In the genomic region with DNA sequence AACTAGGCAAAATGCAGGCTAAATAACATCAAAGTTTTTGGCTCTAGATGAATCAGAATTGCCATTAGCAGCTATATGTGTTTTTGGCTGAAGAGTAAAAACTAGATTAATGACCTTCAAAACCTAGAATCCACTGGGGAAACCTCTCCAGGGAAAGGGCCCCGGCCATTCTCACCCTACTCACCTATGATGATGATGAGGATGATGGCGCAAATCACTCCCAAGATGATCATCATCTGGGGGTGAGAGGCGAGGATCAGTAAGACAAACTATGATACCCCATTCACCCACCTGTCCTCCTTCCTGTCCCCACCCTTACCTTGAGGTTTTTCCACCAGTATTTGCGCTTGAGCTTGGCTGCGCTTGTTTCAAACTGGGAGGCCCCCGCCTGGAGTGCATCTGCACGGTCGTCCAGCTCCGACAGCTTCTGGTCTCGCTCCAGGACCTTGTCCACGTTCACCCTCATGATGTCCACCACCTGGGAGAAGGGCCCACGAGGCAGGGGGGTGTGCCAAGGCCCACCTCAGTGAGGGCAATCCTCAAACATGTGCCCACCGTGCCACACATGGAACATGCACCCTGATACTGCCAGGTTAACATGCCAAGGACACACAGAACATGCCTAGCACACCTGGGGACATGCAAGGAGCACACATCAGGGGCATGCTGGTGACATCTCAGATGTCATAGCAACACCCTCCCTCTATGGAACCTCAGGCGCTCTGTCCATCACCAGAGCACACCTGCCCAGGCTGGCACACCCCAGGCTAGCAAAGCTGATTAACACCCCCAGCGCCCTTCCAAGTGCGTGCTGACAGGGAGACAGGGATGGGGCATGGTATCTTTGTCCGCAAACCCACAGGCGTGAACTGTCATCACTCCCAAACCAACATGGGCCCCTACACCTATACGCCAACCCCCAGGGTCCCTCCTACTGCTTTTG, we compare ENCODE assay signal across 7 cellular contexts. TPM values are rescaled to one million over a fixed set of nuclear protein-coding genes. Genes with fewer than 3 reads are reported as not detected.
DNase-seq lines count a peak whose midpoint lies in the region; ATAC-seq, FAIRE-seq and TF ChIP-seq lines count a peak whose summit lies in the region.
"Had no signal": no experiment of that assay in that cellular context is flagged by ENCODE, and none has a peak within 500 bp of the region (broad histone marks: within the 10 kb centered on the region; RNA-seq: fewer than 3 reads in every experiment).

No MANE protein-coding gene starts in this region.

- H3K9me3 ChIP-seq in WERI-Rb-1 (ENCODE audit: severe bottlenecking) (no peaks in the 10 kb centered on the region), keratinocyte (ENCODE audit: control insufficient read depth, low read depth, low read length) (no peaks in the 10 kb centered on the region)

- TF ChIP-seq CTCF in AG09309 (IDR thresholded peaks at IDR 0.05; ENCODE audit: control insufficient read depth, insufficient read depth, low read depth, low read length, missing control alignments) (no peak), WERI-Rb-1 (IDR thresholded peaks at IDR 0.05; ENCODE audit: low read depth, low read length) (no peak), keratinocyte (optimal IDR thresholded peaks at IDR 0.05 in 1 of 3, IDR thresholded peaks at IDR 0.05 in 1 of 3, conservative IDR thresholded peaks at IDR 0.05 in 1 of 3; ENCODE audit: extremely low read depth in 1 of 3, insufficient read depth in 2 of 3, low read length in 3 of 3) (no peak)

- peak overlapping the region; percentile 96 for H3K4me2 ChIP-seq in keratinocyte (ENCODE audit: control insufficient read depth, extremely low read depth, insufficient read depth, low read depth, low read length)

- H3K27ac ChIP-seq in WERI-Rb-1 (peak overlapping the region; percentile 98), keratinocyte (ENCODE audit: control insufficient read depth, insufficient read depth, low read length) (peak overlapping the region; percentile 76)

- dilution Hi-C loops in keratinocyte (cut with MboI; ENCODE audit: extremely low pct_ligation_motif_present, low sequenced_read_pairs) = no loop called here

- H3K9me1 ChIP-seq in keratinocyte (ENCODE audit: control insufficient read depth, extremely low read depth, insufficient read depth, low read length) = no peaks in the 10 kb centered on the region

- DNase-seq in AG09309 (ENCODE audit: low read depth) (no peak), WERI-Rb-1 (no peak), keratinocyte (ENCODE audit: low read depth, low spot score) (no peak), HT-29 (ENCODE audit: low spot score) (no peak)

- H2AFZ ChIP-seq in keratinocyte (ENCODE audit: control insufficient read depth, low read length) = no peak overlapping the region

- H3K36me3 ChIP-seq in WERI-Rb-1 (peaks cover 35% of the 10 kb centered on the region), keratinocyte (ENCODE audit: control insufficient read depth in 2 of 2, extremely low read depth in 1 of 2, insufficient read depth in 2 of 2, low read length in 2 of 2) (peaks cover 12 to 26% of the 10 kb centered on the region in 2 experiments)

- H3K9ac ChIP-seq in keratinocyte (ENCODE audit: control insufficient read depth, extremely low read depth, insufficient read depth, low read length) = peak overlapping the region; percentile 93

- H3K4me3 ChIP-seq in AG09309 (ENCODE audit: control insufficient read depth, low read depth, low read length) = peak overlapping the region; percentile 97
- peak overlapping the region; percentile 95 for H3K4me3 ChIP-seq in WERI-Rb-1 (ENCODE audit: low read depth, low read length)
- peak overlapping the region; percentile 91 to 99 (median 92) for H3K4me3 ChIP-seq in keratinocyte (ENCODE audit: control insufficient read depth in 2 of 3, extremely low read depth in 1 of 3, insufficient read depth in 2 of 3, low read depth in 1 of 3, low read length in 3 of 3)

- no peak for ATAC-seq in GM19023 (IDR thresholded peaks at IDR 0.05; ENCODE audit: unreplicated experiment)
- no peak for ATAC-seq in GM21825 (IDR thresholded peaks at IDR 0.05; ENCODE audit: unreplicated experiment)

- peaks cover 40% of the 10 kb centered on the region for H3K4me1 ChIP-seq in keratinocyte (ENCODE audit: control insufficient read depth, extremely low read depth, insufficient read depth, low read length)

- H4K20me1 ChIP-seq in keratinocyte (ENCODE audit: control insufficient read depth, extremely low read depth, insufficient read depth, low read length) = no peaks in the 10 kb centered on the region

- H3K79me2 ChIP-seq in keratinocyte (ENCODE audit: control insufficient read depth, insufficient read depth, low read length) = peaks cover 18% of the 10 kb centered on the region

- FAIRE-seq in keratinocyte (lab: Jason Lieb, UNC) = no peak
- FAIRE-seq: colon had no signal

- no peaks in the 10 kb centered on the region for H3K27me3 ChIP-seq in WERI-Rb-1 (ENCODE audit: insufficient read depth, low read depth, severe bottlenecking)
- no peaks in the 10 kb centered on the region for H3K27me3 ChIP-seq in keratinocyte (ENCODE audit: control insufficient read depth, extremely low read depth, insufficient read depth, low read length)

RNA-seq across cellular contexts. Expression of gene VAMP2, which starts 1.2 kb away (rescaled TPM):
- polyA plus RNA-seq in keratinocyte = 8.1 to 10.4 TPM (median 9.8 TPM) in 3 replicates
- polyA plus RNA-seq in keratinocyte (2011; ENCODE audit: low read depth) = 4.8 TPM
- 18.2 and 18.5 TPM in 2 replicates for polyA plus RNA-seq in keratinocyte (2011; cell fraction: cytosol; rRNA removed)
- 25.2 and 27.5 TPM in 2 replicates for polyA plus RNA-seq in keratinocyte (2011; cell fraction: nucleus; rRNA removed)
- polyA plus RNA-seq in keratinocyte (2012; ENCODE audit: low replicate concordance) = 17.1 and 41.4 TPM in 2 replicates
- polyA minus RNA-seq in keratinocyte = 4.3 to 11.4 TPM (median 5.8 TPM) in 3 replicates
- polyA minus RNA-seq in keratinocyte (2011; cell fraction: cytosol; rRNA and poly(A)+ RNA removed) = 3.6 TPM
- polyA minus RNA-seq in keratinocyte (2011; cell fraction: nucleus; rRNA and poly(A)+ RNA removed) = 3.1 and 5.4 TPM in 2 replicates
- total RNA-seq in HT-29 (2014; rRNA removed; shearing (Covaris generic)) = 4.9 and 5.8 TPM in 2 replicates

RNA-seq across cellular contexts. Expression of gene PER1, which starts 9.4 kb away (rescaled TPM):
- 14.4 to 15.2 TPM (median 15.1 TPM) in 3 replicates for polyA plus RNA-seq in keratinocyte
- polyA plus RNA-seq in keratinocyte (2011; ENCODE audit: low read depth) = 112 TPM
- polyA plus RNA-seq in keratinocyte (2011; cell fraction: cytosol; rRNA removed) = 6.8 and 12.7 TPM in 2 replicates
- 50.1 and 90.1 TPM in 2 replicates for polyA plus RNA-seq in keratinocyte (2011; cell fraction: nucleus; rRNA removed)
- 24.3 and 51.6 TPM in 2 replicates for polyA plus RNA-seq in keratinocyte (2012; ENCODE audit: low replicate concordance)
- 29.9 to 138 TPM (median 46.3 TPM) in 3 replicates for polyA minus RNA-seq in keratinocyte
- 38.8 TPM for polyA minus RNA-seq in keratinocyte (2011; cell fraction: cytosol; rRNA and poly(A)+ RNA removed)
- 61.0 and 101 TPM in 2 replicates for polyA minus RNA-seq in keratinocyte (2011; cell fraction: nucleus; rRNA and poly(A)+ RNA removed)
- 37.1 and 43.5 TPM in 2 replicates for total RNA-seq in HT-29 (2014; rRNA removed; shearing (Covaris generic))

RNA-seq across cellular contexts. Expression of gene TMEM107, which starts 14.6 kb away (rescaled TPM):
- polyA plus RNA-seq in keratinocyte = 16.2 to 21.8 TPM (median 19.0 TPM) in 3 replicates
- 10.0 TPM for polyA plus RNA-seq in keratinocyte (2011; ENCODE audit: low read depth)
- 13.1 and 16.1 TPM in 2 replicates for polyA plus RNA-seq in keratinocyte (2011; cell fraction: cytosol; rRNA removed)
- polyA plus RNA-seq in keratinocyte (2011; cell fraction: nucleus; rRNA removed) = 19.6 and 21.1 TPM in 2 replicates
- polyA plus RNA-seq in keratinocyte (2012; ENCODE audit: low replicate concordance) = 13.7 and 19.3 TPM in 2 replicates
- 20.1 to 94.3 TPM (median 45.7 TPM) in 3 replicates for polyA minus RNA-seq in keratinocyte
- 44.7 TPM for polyA minus RNA-seq in keratinocyte (2011; cell fraction: cytosol; rRNA and poly(A)+ RNA removed)
- 48.4 and 76.6 TPM in 2 replicates for polyA minus RNA-seq in keratinocyte (2011; cell fraction: nucleus; rRNA and poly(A)+ RNA removed)
- 12.6 and 14.5 TPM in 2 replicates for total RNA-seq in HT-29 (2014; rRNA removed; shearing (Covaris generic))

RNA-seq across cellular contexts. Expression of gene BORCS6, which starts 28.4 kb away (rescaled TPM):
- 4.2 to 6.3 TPM (median 5.5 TPM) in 3 replicates for polyA plus RNA-seq in keratinocyte
- 0.90 TPM for polyA plus RNA-seq in keratinocyte (2011; ENCODE audit: low read depth)
- 3.3 and 7.3 TPM in 2 replicates for polyA plus RNA-seq in keratinocyte (2011; cell fraction: cytosol; rRNA removed)
- 4.4 and 5.6 TPM in 2 replicates for polyA plus RNA-seq in keratinocyte (2011; cell fraction: nucleus; rRNA removed)
- 4.5 and 6.5 TPM in 2 replicates for polyA plus RNA-seq in keratinocyte (2012; ENCODE audit: low replicate concordance)
- 2.9 to 5.0 TPM (median 3.9 TPM) in 3 replicates for polyA minus RNA-seq in keratinocyte
- 10.6 TPM for polyA minus RNA-seq in keratinocyte (2011; cell fraction: cytosol; rRNA and poly(A)+ RNA removed)
- polyA minus RNA-seq in keratinocyte (2011; cell fraction: nucleus; rRNA and poly(A)+ RNA removed) = 3.3 and 3.4 TPM in 2 replicates
- total RNA-seq in HT-29 (2014; rRNA removed; shearing (Covaris generic)) = 12.4 and 12.8 TPM in 2 replicates

RNA-seq across cellular contexts. Expression of gene HES7, which starts 37.7 kb away (rescaled TPM):
- polyA plus RNA-seq in keratinocyte = 0.05 to 0.33 TPM (median 0.16 TPM) in 3 replicates
- polyA plus RNA-seq in keratinocyte (2011; ENCODE audit: low read depth) = 0.60 TPM
- 0.97 TPM in 1 of 2 replicates, not detected in the other for polyA plus RNA-seq in keratinocyte (2011; cell fraction: cytosol; rRNA removed)
- polyA plus RNA-seq in keratinocyte (2011; cell fraction: nucleus; rRNA removed) = 0.42 and 1.5 TPM in 2 replicates
- 0.81 and 1.1 TPM in 2 replicates for polyA plus RNA-seq in keratinocyte (2012; ENCODE audit: low replicate concordance)
- not detected in 3 replicates for polyA minus RNA-seq in keratinocyte
- 4.2 TPM for polyA minus RNA-seq in keratinocyte (2011; cell fraction: cytosol; rRNA and poly(A)+ RNA removed)
- 1.1 TPM in 1 of 2 replicates, not detected in the other for polyA minus RNA-seq in keratinocyte (2011; cell fraction: nucleus; rRNA and poly(A)+ RNA removed)
- 0.61 and 0.76 TPM in 2 replicates for total RNA-seq in HT-29 (2014; rRNA removed; shearing (Covaris generic))
